Comparison of ENCODE assay signal across 14 cellular contexts in the genomic region with DNA sequence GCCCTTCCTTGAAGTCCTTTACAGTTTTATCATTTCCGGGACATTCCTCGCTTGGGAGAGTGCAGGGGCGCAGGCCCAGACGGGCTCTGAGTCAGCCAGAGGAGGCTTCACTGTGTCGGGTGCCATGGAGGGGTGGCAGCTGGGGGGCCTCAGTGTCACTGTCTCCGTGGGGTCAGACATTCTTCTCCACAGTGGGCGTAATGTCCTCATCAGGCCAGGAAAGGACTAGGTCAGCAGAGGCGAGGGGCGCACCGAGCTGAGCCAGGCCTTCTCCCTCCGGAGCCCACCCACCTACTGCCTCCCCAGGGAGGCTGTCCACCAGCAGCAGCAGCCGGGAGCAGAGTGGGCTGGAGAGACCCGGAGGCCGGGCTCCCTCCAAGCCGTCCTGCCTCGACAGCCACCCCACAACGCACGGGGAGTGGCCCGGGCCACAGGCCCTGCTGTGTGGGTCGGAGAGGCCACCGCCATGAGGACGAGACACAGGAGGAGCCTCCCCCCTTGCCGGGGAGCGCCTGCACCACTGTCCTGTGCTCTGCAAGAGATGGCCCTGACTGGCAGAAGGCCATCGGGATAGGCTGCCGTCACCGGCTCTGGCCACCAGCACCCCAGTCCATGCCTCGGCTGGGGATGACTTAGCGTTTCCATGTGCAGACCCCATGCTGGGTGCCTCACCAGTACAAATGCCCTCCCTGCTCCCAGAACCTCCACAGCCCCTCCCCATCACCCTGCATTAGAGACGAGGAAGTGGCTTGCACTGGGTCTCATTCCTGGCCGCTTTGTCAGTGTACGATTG. TPM values are rescaled to one million over a fixed set of nuclear protein-coding genes. Genes with fewer than 3 reads are reported as not detected.
A peak's percentile ranks its signal among the peaks of the same experiment; 100 is the strongest.
DNase-seq lines count a peak whose midpoint lies in the region; ATAC-seq, FAIRE-seq and TF ChIP-seq lines count a peak whose summit lies in the region.
"Had no signal": no experiment of that assay in that cellular context is flagged by ENCODE, and none has a peak within 500 bp of the region (broad histone marks: within the 10 kb centered on the region; RNA-seq: fewer than 3 reads in every experiment).

No MANE protein-coding gene starts in this region.

- no peak for TF ChIP-seq EP300 in H1 (IDR thresholded peaks at IDR 0.05; ENCODE audit: borderline replicate concordance in 1 of 2, low read depth in 2 of 2, low read length in 2 of 2)

- H3K9me3 ChIP-seq in H1 (ENCODE audit: insufficient read depth in 2 of 2, low read depth in 1 of 2, low read length in 1 of 2) (no peaks in the 10 kb centered on the region), right lobe of liver (no peaks in the 10 kb centered on the region)
- H3K9me3 ChIP-seq: colonic mucosa, tibial nerve had no signal

- peaks cover 0 to 4% of the 10 kb centered on the region in 2 experiments for H4K20me1 ChIP-seq in H1 (replicated peaks in 1 of 2; ENCODE audit: control insufficient read depth in 1 of 2, insufficient read depth in 2 of 2, low read length in 2 of 2)

- H3K23ac ChIP-seq in H1 (ENCODE audit: insufficient read length): no peak overlapping the region

- H2BK20ac ChIP-seq in H1 (ENCODE audit: low read length): no peak overlapping the region

- in situ Hi-C loops in KBM-7 (cut with MboI; ENCODE audit: low pct_unique_long_range_greater_than_20kb, low sequenced_read_pairs): no loop called here

- intact Hi-C loops in right lobe of liver (cut with DNase I): loop anchor here in 1 of 2 donors (10.0 kb wide), 1 partner anchor 207 kb away; no protein-coding TSS in a partner anchor

- H3K9ac ChIP-seq in H1 (replicated peaks in 1 of 4; ENCODE audit: extremely low read depth in 1 of 4, low read depth in 3 of 4, low read length in 3 of 4): no peak overlapping the region

- WGBS in H1 (ENCODE audit: extremely low coverage in 1 of 2, insufficient coverage in 1 of 2, insufficient read length in 1 of 2, insufficient replicate concordance in 2 of 2, low coverage in 1 of 2, low lambda C conversion rate in 2 of 2, missing lambda C conversion rate in 1 of 2), 2 experiments: 90% methylated on average over 26 of the region's 32 CpGs; no CpG with 5 or more reads in 1 of the 2 experiments
- 84% methylated on average over 5 of the region's 32 CpGs for WGBS in right lobe of liver (ENCODE audit: insufficient coverage, low coverage, low lambda C conversion rate, missing lambda C conversion rate)

- TF ChIP-seq POLR2A in NB4 (IDR thresholded peaks at IDR 0.05; ENCODE audit: extremely low read depth, insufficient read length) (no peak), H1 (IDR thresholded peaks at IDR 0.05; ENCODE audit: control extremely low read depth in 1 of 2, low read depth in 2 of 2, low read length in 2 of 2) (no peak), right lobe of liver (IDR thresholded peaks at IDR 0.05) (no peak)

- H3K4me1 ChIP-seq in H1 (replicated peaks in 1 of 4; ENCODE audit: control insufficient read depth in 3 of 4, insufficient read depth in 4 of 4, low read length in 3 of 4) (peaks cover 0 to 9% (median 3%) of the 10 kb centered on the region in 4 experiments; a peak in 3 of 7 replicates), right lobe of liver (peaks cover 0 to 35% (median 5%) of the 10 kb centered on the region in 4 donors)
- H3K4me1 ChIP-seq: colonic mucosa had no signal

- peak; percentile 97 for DNase-seq in A172 (ENCODE audit: low spot score)
- DNase-seq in NB4 (ENCODE audit: low read depth): peak; percentile 74
- DNase-seq in H1 (ENCODE audit: low read depth in 1 of 2, low spot score in 2 of 2): no peak
- peak in 2 of 3 donors; percentile 35 to 58 for DNase-seq in right lobe of liver
- DNase-seq in stimulated activated CD4-positive, alpha-beta T cell treated with anti-CD3 and anti-CD28 coated beads, Interleukin-4, amount 100 ng/mL, for 4 hours: no peak
- no peak for DNase-seq in middle frontal gyrus (ENCODE audit: extremely low spot score, low spot score)
- DNase-seq in KBM-7: no peak
- DNase-seq: ACHN; activated effector memory CD4-positive, alpha-beta T cell treated with anti-CD3 and anti-CD28 coated beads, Interleukin-2, amount 50 U/mL, for 16 hours; colonic mucosa; DMS153; NCI-H524 treated with DMSO at 0.1 percent for 48 hours had no signal

- FAIRE-seq in H1 (lab: Jason Lieb, UNC): no peak

- H3K27ac ChIP-seq in H1 (ENCODE audit: low read depth, low read length) (no peak overlapping the region), right lobe of liver (peak overlapping the region in 1 of 3 donors; percentile 16)
- H3K27ac ChIP-seq: colonic mucosa, tibial nerve had no signal

- H4K91ac ChIP-seq in H1 (replicated peaks; ENCODE audit: insufficient read length, low read length): peak overlapping the region; percentile 30

- no peaks in the 10 kb centered on the region for H3K36me3 ChIP-seq in H1 (ENCODE audit: control insufficient read depth in 2 of 4, insufficient read depth in 4 of 4, low read length in 3 of 4)
- peaks cover 0 to 54% (median 14%) of the 10 kb centered on the region in 4 donors for H3K36me3 ChIP-seq in right lobe of liver
- H3K36me3 ChIP-seq: colonic mucosa had no signal

- H4K8ac ChIP-seq in H1 (ENCODE audit: extremely low read depth, insufficient read depth, low read length): peak overlapping the region; percentile 14; the same call in 1 of the 2 replicates

- H2BK12ac ChIP-seq in H1 (ENCODE audit: low read depth, low read length): 0 out of 2 replicates have a peak overlapping the region, but pooled peaks have one; percentile 50

- H3K4me2 ChIP-seq in H1 (ENCODE audit: insufficient read depth in 1 of 2, low read depth in 2 of 2, low read length in 2 of 2): no peak overlapping the region

- 0 out of 2 replicates have a peak overlapping the region, but pooled peaks have one; percentile 26 for H2BK5ac ChIP-seq in H1 (ENCODE audit: low read depth, low read length)

- peak overlapping the region; percentile 32; the same call in 1 of the 2 replicates for H3K18ac ChIP-seq in H1 (ENCODE audit: extremely low read depth, low read length)

- TF ChIP-seq RAD21 in H1 (IDR thresholded peaks at IDR 0.05 in 1 of 2, conservative IDR thresholded peaks at IDR 0.05 in 1 of 2; ENCODE audit: low read depth in 2 of 2, low read length in 2 of 2): no peak

- no peak overlapping the region for H3K56ac ChIP-seq in H1 (replicated peaks; ENCODE audit: insufficient read length, low read depth, low read length)

- H3K79me1 ChIP-seq in H1 (ENCODE audit: low read depth, low read length): no peaks in the 10 kb centered on the region

- no peak overlapping the region for H4K5ac ChIP-seq in H1 (ENCODE audit: insufficient read length, low read depth, low read length)

- H3K23me2 ChIP-seq in H1 (ENCODE audit: low read depth, low read length): no peaks in the 10 kb centered on the region

- H3K4me3 ChIP-seq in NB4 (ENCODE audit: low read depth, low read length) (no peak overlapping the region), H1 (ENCODE audit: extremely low read depth in 1 of 4, insufficient read depth in 2 of 4, low read depth in 3 of 4, low read length in 4 of 4) (no peak overlapping the region), right lobe of liver (no peak overlapping the region)
- H3K4me3 ChIP-seq: colonic mucosa, tibial nerve had no signal

- CTCF ChIA-PET in H1 (lab: Charles Lee; ENCODE audit: partially characterized antibody): interaction anchor here (0.9 to 1.6 kb wide), 10 partner anchors 10 to 177 kb away, joined by 3 to 4 read pairs (median 3); a partner anchor contains a TSS

- no peaks in the 10 kb centered on the region for H3K27me3 ChIP-seq in H1 (replicated peaks in 1 of 4; ENCODE audit: control insufficient read depth in 3 of 4, extremely low read depth in 1 of 4, insufficient read depth in 3 of 4, low read length in 3 of 4)
- no peaks in the 10 kb centered on the region for H3K27me3 ChIP-seq in right lobe of liver
- H3K27me3 ChIP-seq: colonic mucosa, tibial nerve had no signal

- H2AFZ ChIP-seq in H1 (ENCODE audit: low read length): no peak overlapping the region

- TF ChIP-seq CTCF in NB4 (IDR thresholded peaks at IDR 0.05; ENCODE audit: low read depth, low read length) (no peak), H1 (IDR thresholded peaks at IDR 0.05; ENCODE audit: control extremely low read depth in 1 of 3, insufficient read depth in 1 of 3, low read depth in 1 of 3, low read length in 3 of 3) (no peak), right lobe of liver (IDR thresholded peaks at IDR 0.05) (no peak)

- ATAC-seq in right lobe of liver (peak in 1 of 4 donors; percentile 1), GM18517 (IDR thresholded peaks at IDR 0.05; ENCODE audit: unreplicated experiment) (no peak)

- no peak overlapping the region for H3K4ac ChIP-seq in H1 (replicated peaks; ENCODE audit: insufficient read length, low read depth, low read length)

- H2AK5ac ChIP-seq in H1 (ENCODE audit: low read depth, low read length): no peak overlapping the region

- H3K14ac ChIP-seq in H1 (ENCODE audit: insufficient read length): no peak overlapping the region

- no peak overlapping the region; the same call in 1 of the 2 replicates for H2BK15ac ChIP-seq in H1 (ENCODE audit: low read length)

- POLR2A ChIA-PET in H1 (lab: Charles Lee; ENCODE audit: partially characterized antibody): no interaction called here

- no peak overlapping the region for H2BK120ac ChIP-seq in H1 (replicated peaks; ENCODE audit: low read depth, low read length)

- no peaks in the 10 kb centered on the region for H3K79me2 ChIP-seq in H1 (ENCODE audit: control insufficient read depth in 1 of 2, insufficient read depth in 2 of 2, low read length in 2 of 2)

TF ChIP-seq in H1, 55 proteins besides CTCF, POLR2A, EP300 and RAD21 (continues in another document):
- no peak for TF ChIP-seq RXRA (IDR thresholded peaks at IDR 0.05; ENCODE audit: insufficient read depth, low read depth, low read length)
- no peak for TF ChIP-seq SP2 (IDR thresholded peaks at IDR 0.05; ENCODE audit: low read length)
- no peak for TF ChIP-seq POU5F1 (IDR thresholded peaks at IDR 0.05; ENCODE audit: low read depth, low read length)
- TF ChIP-seq CREB1 (IDR thresholded peaks at IDR 0.05): no peak

RNA-seq across cellular contexts. Expression of a gene that starts 26.5 kb away (rescaled TPM):
- total RNA-seq in A172 (2014; rRNA removed; shearing (Covaris generic)): 30.5 and 31.0 TPM in 2 replicates
- total RNA-seq in H1 (2021; fragmentation: NEBNext Ultra II Directional; extraction: Animal tissue kit (Norgen Biotek cat#: 25700)): 7.3 and 7.4 TPM in 2 replicates
- 6.4 and 13.1 TPM in 2 replicates for polyA plus RNA-seq in H1 (2011; rRNA removed)
- polyA plus RNA-seq in H1 (2011; cell fraction: cytosol; rRNA removed): 5.6 TPM
- polyA plus RNA-seq in H1 (2011; cell fraction: nucleus; rRNA removed): 17.1 TPM
- 5.6 to 9.3 TPM (median 7.0 TPM) in 4 replicates for polyA plus RNA-seq in H1 (2012, experiment 1 of 2)
- polyA plus RNA-seq in H1 (2012, experiment 2 of 2): 5.9 TPM
- polyA plus RNA-seq in H1 (2013, experiment 1 of 2): 5.1 TPM
- 4.7 TPM for polyA plus RNA-seq in H1 (2013, experiment 2 of 2)
- 4.9 and 5.6 TPM in 2 replicates for polyA minus RNA-seq in H1 (2011; rRNA and poly(A)+ RNA removed)
- polyA minus RNA-seq in H1 (2011; cell fraction: cytosol; rRNA and poly(A)+ RNA removed): 5.4 TPM
- polyA minus RNA-seq in H1 (2011; cell fraction: nucleus; rRNA and poly(A)+ RNA removed): 9.3 TPM
- 100 to 1,000 TPM in 3 of 6 experiments, 10 to 100 TPM in 3; 67.3 to 183 (median 101) TPM for total RNA-seq in right lobe of liver

Comparison
In these comparisons a context has a peak if more than half of its experiments do, and no peak if none do; other contexts are left out.
1. DNase-seq: peak in A172 (single experiment), NB4 (single experiment) and right lobe of liver (2 of 3); none in H1 (0 of 2), stimulated activated CD4-positive, alpha-beta T cell treated with anti-CD3 and anti-CD28 coated beads, Interleukin-4, amount 100 ng/mL, for 4 hours (0 of 2), middle frontal gyrus (single experiment) and KBM-7 (single experiment).